In genomic region chr4:1812720-1813119, GRCh38 we compare ENCODE assay signal across 2 cellular contexts.
TF ChIP-seq lines count a peak whose summit lies in the region.

No MANE protein-coding gene starts in this region.

TF ChIP-seq in HCT116, 20 proteins besides CTCF, POLR2A, EP300 and RAD21:
- no peak for TF ChIP-seq EZH2phosphoT487 (IDR thresholded peaks at IDR 0.05; ENCODE audit: borderline replicate concordance)
- TF ChIP-seq EZH2 (IDR thresholded peaks at IDR 0.05) = no peak
- no peak for TF ChIP-seq SRF (IDR thresholded peaks at IDR 0.05; ENCODE audit: low read depth)
- TF ChIP-seq ELF1 (IDR thresholded peaks at IDR 0.05; ENCODE audit: borderline replicate concordance, low read depth) = no peak
- TF ChIP-seq ZFX (IDR thresholded peaks at IDR 0.05) = no peak
- no peak for TF ChIP-seq EGR1 (IDR thresholded peaks at IDR 0.05; ENCODE audit: low read depth)
- TF ChIP-seq, protein P1, sequence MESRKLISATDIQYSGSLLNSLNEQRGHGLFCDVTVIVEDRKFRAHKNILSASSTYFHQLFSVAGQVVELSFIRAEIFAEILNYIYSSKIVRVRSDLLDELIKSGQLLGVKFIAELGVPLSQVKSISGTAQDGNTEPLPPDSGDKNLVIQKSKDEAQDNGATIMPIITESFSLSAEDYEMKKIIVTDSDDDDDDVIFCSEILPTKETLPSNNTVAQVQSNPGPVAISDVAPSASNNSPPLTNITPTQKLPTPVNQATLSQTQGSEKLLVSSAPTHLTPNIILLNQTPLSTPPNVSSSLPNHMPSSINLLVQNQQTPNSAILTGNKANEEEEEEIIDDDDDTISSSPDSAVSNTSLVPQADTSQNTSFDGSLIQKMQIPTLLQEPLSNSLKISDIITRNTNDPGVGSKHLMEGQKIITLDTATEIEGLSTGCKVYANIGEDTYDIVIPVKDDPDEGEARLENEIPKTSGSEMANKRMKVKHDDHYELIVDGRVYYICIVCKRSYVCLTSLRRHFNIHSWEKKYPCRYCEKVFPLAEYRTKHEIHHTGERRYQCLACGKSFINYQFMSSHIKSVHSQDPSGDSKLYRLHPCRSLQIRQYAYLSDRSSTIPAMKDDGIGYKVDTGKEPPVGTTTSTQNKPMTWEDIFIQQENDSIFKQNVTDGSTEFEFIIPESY (IDR thresholded peaks at IDR 0.05; ENCODE audit: extremely low read depth, insufficient replicate concordance, low read length) = no peak
- no peak for TF ChIP-seq TCF7L2 (IDR thresholded peaks at IDR 0.05; ENCODE audit: borderline replicate concordance, extremely low read depth, insufficient read depth, insufficient read length)
- TF ChIP-seq, protein P2, sequence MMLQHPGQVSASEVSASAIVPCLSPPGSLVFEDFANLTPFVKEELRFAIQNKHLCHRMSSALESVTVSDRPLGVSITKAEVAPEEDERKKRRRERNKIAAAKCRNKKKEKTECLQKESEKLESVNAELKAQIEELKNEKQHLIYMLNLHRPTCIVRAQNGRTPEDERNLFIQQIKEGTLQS (IDR thresholded peaks at IDR 0.05) = no peak
- TF ChIP-seq SIN3A (IDR thresholded peaks at IDR 0.05; ENCODE audit: low read depth) = no peak
- TF ChIP-seq POLR2AphosphoS5 (IDR thresholded peaks at IDR 0.05; ENCODE audit: low read depth, low read length) = no peak
- no peak for TF ChIP-seq CEBPB (IDR thresholded peaks at IDR 0.05; ENCODE audit: low read depth)
- TF ChIP-seq CBX3 (IDR thresholded peaks at IDR 0.05; ENCODE audit: low read depth) = no peak
- no peak for TF ChIP-seq YY1 (IDR thresholded peaks at IDR 0.05; ENCODE audit: extremely low read depth, insufficient replicate concordance, low read depth, low read length)
- TF ChIP-seq, protein P3, sequence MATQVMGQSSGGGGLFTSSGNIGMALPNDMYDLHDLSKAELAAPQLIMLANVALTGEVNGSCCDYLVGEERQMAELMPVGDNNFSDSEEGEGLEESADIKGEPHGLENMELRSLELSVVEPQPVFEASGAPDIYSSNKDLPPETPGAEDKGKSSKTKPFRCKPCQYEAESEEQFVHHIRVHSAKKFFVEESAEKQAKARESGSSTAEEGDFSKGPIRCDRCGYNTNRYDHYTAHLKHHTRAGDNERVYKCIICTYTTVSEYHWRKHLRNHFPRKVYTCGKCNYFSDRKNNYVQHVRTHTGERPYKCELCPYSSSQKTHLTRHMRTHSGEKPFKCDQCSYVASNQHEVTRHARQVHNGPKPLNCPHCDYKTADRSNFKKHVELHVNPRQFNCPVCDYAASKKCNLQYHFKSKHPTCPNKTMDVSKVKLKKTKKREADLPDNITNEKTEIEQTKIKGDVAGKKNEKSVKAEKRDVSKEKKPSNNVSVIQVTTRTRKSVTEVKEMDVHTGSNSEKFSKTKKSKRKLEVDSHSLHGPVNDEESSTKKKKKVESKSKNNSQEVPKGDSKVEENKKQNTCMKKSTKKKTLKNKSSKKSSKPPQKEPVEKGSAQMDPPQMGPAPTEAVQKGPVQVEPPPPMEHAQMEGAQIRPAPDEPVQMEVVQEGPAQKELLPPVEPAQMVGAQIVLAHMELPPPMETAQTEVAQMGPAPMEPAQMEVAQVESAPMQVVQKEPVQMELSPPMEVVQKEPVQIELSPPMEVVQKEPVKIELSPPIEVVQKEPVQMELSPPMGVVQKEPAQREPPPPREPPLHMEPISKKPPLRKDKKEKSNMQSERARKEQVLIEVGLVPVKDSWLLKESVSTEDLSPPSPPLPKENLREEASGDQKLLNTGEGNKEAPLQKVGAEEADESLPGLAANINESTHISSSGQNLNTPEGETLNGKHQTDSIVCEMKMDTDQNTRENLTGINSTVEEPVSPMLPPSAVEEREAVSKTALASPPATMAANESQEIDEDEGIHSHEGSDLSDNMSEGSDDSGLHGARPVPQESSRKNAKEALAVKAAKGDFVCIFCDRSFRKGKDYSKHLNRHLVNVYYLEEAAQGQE (IDR thresholded peaks at IDR 0.05; ENCODE audit: low read depth) = no peak
- no peak for TF ChIP-seq SP1 (IDR thresholded peaks at IDR 0.05; ENCODE audit: low read depth)
- TF ChIP-seq ZNF274 (IDR thresholded peaks at IDR 0.05; ENCODE audit: low read depth, low read length) = no peak

TF ChIP-seq in GM12878, 131 proteins besides CTCF, POLR2A, EP300 and RAD21:
- TF ChIP-seq HDAC2 (IDR thresholded peaks at IDR 0.05) (no peak), JUNB (IDR thresholded peaks at IDR 0.05) (no peak)
- TF ChIP-seq, protein P4, sequence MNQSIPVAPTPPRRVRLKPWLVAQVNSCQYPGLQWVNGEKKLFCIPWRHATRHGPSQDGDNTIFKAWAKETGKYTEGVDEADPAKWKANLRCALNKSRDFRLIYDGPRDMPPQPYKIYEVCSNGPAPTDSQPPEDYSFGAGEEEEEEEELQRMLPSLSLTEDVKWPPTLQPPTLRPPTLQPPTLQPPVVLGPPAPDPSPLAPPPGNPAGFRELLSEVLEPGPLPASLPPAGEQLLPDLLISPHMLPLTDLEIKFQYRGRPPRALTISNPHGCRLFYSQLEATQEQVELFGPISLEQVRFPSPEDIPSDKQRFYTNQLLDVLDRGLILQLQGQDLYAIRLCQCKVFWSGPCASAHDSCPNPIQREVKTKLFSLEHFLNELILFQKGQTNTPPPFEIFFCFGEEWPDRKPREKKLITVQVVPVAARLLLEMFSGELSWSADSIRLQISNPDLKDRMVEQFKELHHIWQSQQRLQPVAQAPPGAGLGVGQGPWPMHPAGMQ (IDR thresholded peaks at IDR 0.05; ENCODE audit: borderline replicate concordance) = no peak
- TF ChIP-seq, protein P1 (IDR thresholded peaks at IDR 0.05) = no peak
TF ChIP-seq in GM12878: peak in this region for 0.
